Comparison of ENCODE assay signal across 21 cellular contexts in the genomic region with DNA sequence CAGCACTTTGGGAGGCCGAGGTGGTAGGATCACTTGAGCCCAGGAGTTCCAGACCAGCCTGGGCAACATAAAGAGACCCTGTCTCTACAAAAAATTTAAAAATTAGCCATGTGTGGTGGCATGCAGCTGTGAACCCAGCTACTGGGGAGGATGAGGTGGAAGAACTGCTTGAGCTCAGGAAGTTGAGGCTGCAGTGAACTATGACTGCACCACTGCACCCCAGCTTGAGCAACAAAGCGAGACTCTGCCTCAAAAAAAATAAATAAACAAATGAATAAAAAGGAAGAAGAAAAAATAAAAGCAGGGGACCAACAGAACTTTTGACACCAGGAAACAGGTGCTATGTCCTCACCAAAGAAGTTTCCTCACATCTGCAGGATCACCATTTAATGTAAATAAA. TPM values are rescaled to one million over a fixed set of nuclear protein-coding genes. Genes with fewer than 3 reads are reported as not detected.
DNase-seq lines count a peak whose midpoint lies in the region; ATAC-seq, FAIRE-seq and TF ChIP-seq lines count a peak whose summit lies in the region.
"Had no signal": no experiment of that assay in that cellular context is flagged by ENCODE, and none has a peak within 500 bp of the region (broad histone marks: within the 10 kb centered on the region; RNA-seq: fewer than 3 reads in every experiment).

No MANE protein-coding gene starts in this region.

- no peak overlapping the region for H3K4me3 Mint-ChIP-seq in CD4-positive, CD25-positive, alpha-beta regulatory T cell
- H3K4me3 Mint-ChIP-seq in activated B cell treated with CpG ODN at 0.5 μM for 24 hours, result peak overlapping the region; percentile 52
- H3K4me3 Mint-ChIP-seq in activated CD4-positive, alpha-beta T cell treated with anti-CD3 and anti-CD28 coated beads for 36 hours, result no peak overlapping the region

- intact Hi-C loops in activated B cell treated with CpG ODN at 0.5 μM for 24 hours (cut with micrococcal nuclease), result loop anchor here (2.0 kb wide), 1 partner anchor 13 kb away; no protein-coding TSS in a partner anchor
- intact Hi-C loops in activated CD4-positive, alpha-beta T cell treated with anti-CD3 and anti-CD28 coated beads for 36 hours (cut with DNase I, micrococcal nuclease), result no loop called here

- H3K9me3 ChIP-seq in CD4-positive, CD25-positive, alpha-beta regulatory T cell (ENCODE audit: control insufficient read depth in 2 of 2, low read length in 2 of 2), result no peaks in the 10 kb centered on the region
- H3K9me3 ChIP-seq in neutrophil, result no peaks in the 10 kb centered on the region

- H3K4me3 ChIP-seq in CD4-positive, CD25-positive, alpha-beta regulatory T cell (ENCODE audit: low read depth, low read length), result no peak overlapping the region
- H3K4me3 ChIP-seq in neutrophil (ENCODE audit: low read depth in 1 of 2, low read length in 1 of 2), result no peak overlapping the region

- peaks cover 34% of the 10 kb centered on the region for H3K36me3 Mint-ChIP-seq in CD4-positive, CD25-positive, alpha-beta regulatory T cell
- peaks cover 66% of the 10 kb centered on the region for H3K36me3 Mint-ChIP-seq in activated B cell treated with CpG ODN at 0.5 μM for 24 hours (ENCODE audit: low read depth)
- H3K36me3 Mint-ChIP-seq in activated CD4-positive, alpha-beta T cell treated with anti-CD3 and anti-CD28 coated beads for 36 hours (ENCODE audit: low read depth), result peaks cover 53% of the 10 kb centered on the region

- peaks cover 55% of the 10 kb centered on the region for H3K36me3 ChIP-seq in CD4-positive, CD25-positive, alpha-beta regulatory T cell (ENCODE audit: control insufficient read depth, insufficient read depth, low read length)
- peaks cover 53% of the 10 kb centered on the region for H3K36me3 ChIP-seq in neutrophil

- POLR2A ChIA-PET in activated B cell treated with CpG ODN at 0.5 μM for 24 hours (lab: Charles Lee), result interaction anchor here (0.7 to 1.0 kb wide), 4 partner anchors 9 to 212 kb away, joined by 3 to 5 read pairs (median 4); a partner anchor contains a TSS
- POLR2A ChIA-PET in activated CD4-positive, alpha-beta T cell treated with anti-CD3 and anti-CD28 coated beads for 36 hours (lab: Charles Lee), result no interaction called here

- CTCF ChIA-PET in activated B cell treated with CpG ODN at 0.5 μM for 24 hours (lab: Charles Lee), result no interaction called here
- CTCF ChIA-PET in activated CD4-positive, alpha-beta T cell treated with anti-CD3 and anti-CD28 coated beads for 36 hours (lab: Charles Lee), result no interaction called here

- FAIRE-seq in GM18507 (lab: Jason Lieb, UNC), result peak; percentile 21
- FAIRE-seq: HTR-8/SVneo had no signal

- peak overlapping the region in 2 of 3 donors; percentile 10 to 69 for H3K27ac Mint-ChIP-seq in CD4-positive, CD25-positive, alpha-beta regulatory T cell
- peak overlapping the region; percentile 85 for H3K27ac Mint-ChIP-seq in activated B cell treated with CpG ODN at 0.5 μM for 24 hours
- no peak overlapping the region for H3K27ac Mint-ChIP-seq in activated CD4-positive, alpha-beta T cell treated with anti-CD3 and anti-CD28 coated beads for 36 hours

- H3K27me3 Mint-ChIP-seq in CD4-positive, CD25-positive, alpha-beta regulatory T cell, result no peaks in the 10 kb centered on the region
- no peaks in the 10 kb centered on the region for H3K27me3 Mint-ChIP-seq in activated B cell treated with CpG ODN at 0.5 μM for 24 hours
- H3K27me3 Mint-ChIP-seq in activated CD4-positive, alpha-beta T cell treated with anti-CD3 and anti-CD28 coated beads for 36 hours, result no peaks in the 10 kb centered on the region

- no peaks in the 10 kb centered on the region for H3K4me1 ChIP-seq in CD4-positive, CD25-positive, alpha-beta regulatory T cell (ENCODE audit: control insufficient read depth, insufficient read depth, low read length, poor library complexity, severe bottlenecking)
- peaks cover 13 to 16% of the 10 kb centered on the region in 2 experiments for H3K4me1 ChIP-seq in neutrophil (ENCODE audit: control insufficient read depth in 1 of 2, insufficient read depth in 1 of 2, low read depth in 1 of 2, low read length in 1 of 2)

- no peaks in the 10 kb centered on the region for H3K27me3 ChIP-seq in CD4-positive, CD25-positive, alpha-beta regulatory T cell (ENCODE audit: control insufficient read depth, insufficient read depth, low read length)
- no peaks in the 10 kb centered on the region for H3K27me3 ChIP-seq in neutrophil

- DNase-seq in CD4-positive, CD25-positive, alpha-beta regulatory T cell, result no peak
- DNase-seq in GM18507 (ENCODE audit: extremely low spot score, insufficient read length, low read depth) (no peak), activated B cell treated with CpG ODN at 0.5 μM for 24 hours (no peak), NCI-H526 (lab: John Stamatoyannopoulos, UW) (no peak)
- DNase-seq in activated CD4-positive, alpha-beta T cell treated with anti-CD3 and anti-CD28 coated beads for 36 hours, result no peak
- DNase-seq: COR-L47, DMS153, GOT3, KG1, NCI-H1092, NCI-H1694, NCI-H2107, NCI-H345, SHP77 had no signal

- H3K27ac ChIP-seq in CD4-positive, CD25-positive, alpha-beta regulatory T cell (ENCODE audit: insufficient read depth, low read length, poor library complexity, severe bottlenecking), result no peak overlapping the region
- H3K27ac ChIP-seq in neutrophil, result peak overlapping the region; percentile 49
- H3K27ac ChIP-seq: C4-2B had no signal

- TF ChIP-seq CTCF in activated B cell treated with CpG ODN at 0.5 μM for 24 hours (IDR thresholded peaks at IDR 0.05) (no peak), neutrophil (IDR thresholded peaks at IDR 0.05) (no peak)

- H3K4me1 Mint-ChIP-seq in CD4-positive, CD25-positive, alpha-beta regulatory T cell, result peaks cover 4 to 12% (median 7%) of the 10 kb centered on the region in 4 donors
- H3K4me1 Mint-ChIP-seq in activated B cell treated with CpG ODN at 0.5 μM for 24 hours, result peaks cover 36% of the 10 kb centered on the region
- H3K4me1 Mint-ChIP-seq in activated CD4-positive, alpha-beta T cell treated with anti-CD3 and anti-CD28 coated beads for 36 hours, result peaks cover 12% of the 10 kb centered on the region

- ATAC-seq in CD4-positive, CD25-positive, alpha-beta regulatory T cell (ENCODE audit: low read depth in 2 of 2), result no peak
- ATAC-seq in activated B cell treated with CpG ODN at 0.5 μM for 24 hours (ENCODE audit: low read depth) (peak; percentile 72), GM19397 (IDR thresholded peaks at IDR 0.05; ENCODE audit: unreplicated experiment) (no peak)
- no peak for ATAC-seq in activated CD4-positive, alpha-beta T cell treated with anti-CD3 and anti-CD28 coated beads for 36 hours
- ATAC-seq: Panc1, SK-N-SH treated with all-trans-retinoic acid at 6 μM for 48 hours had no signal

- no peaks in the 10 kb centered on the region for H3K9me3 Mint-ChIP-seq in CD4-positive, CD25-positive, alpha-beta regulatory T cell
- H3K9me3 Mint-ChIP-seq in activated B cell treated with CpG ODN at 0.5 μM for 24 hours, result no peaks in the 10 kb centered on the region
- H3K9me3 Mint-ChIP-seq in activated CD4-positive, alpha-beta T cell treated with anti-CD3 and anti-CD28 coated beads for 36 hours (ENCODE audit: low read depth), result no peaks in the 10 kb centered on the region

RNA-seq across cellular contexts. Expression of a gene that starts 14.2 kb away (rescaled TPM):
- 36.8 TPM for total RNA-seq in CD4-positive, CD25-positive, alpha-beta regulatory T cell
- 10 to 100 TPM; 23.7 to 28.0 (median 27.8) TPM for polyA plus RNA-seq in CD4-positive, CD25-positive, alpha-beta regulatory T cell
- total RNA-seq in activated B cell treated with CpG ODN at 0.5 μM for 24 hours, result 48.4 and 50.3 TPM in 2 replicates
- 10 to 100 TPM; 45.9 to 82.4 TPM for total RNA-seq in activated CD4-positive, alpha-beta T cell treated with anti-CD3 and anti-CD28 coated beads for 36 hours

RNA-seq across cellular contexts. Expression of a gene that starts 20.0 kb away (rescaled TPM):
- total RNA-seq in CD4-positive, CD25-positive, alpha-beta regulatory T cell, result 1.8 TPM
- polyA plus RNA-seq in CD4-positive, CD25-positive, alpha-beta regulatory T cell, result under 1 TPM in 2 of 4 donors, not detected in 2; 0.20 to 0.26 TPM
- 2.0 and 2.8 TPM in 2 replicates for total RNA-seq in activated B cell treated with CpG ODN at 0.5 μM for 24 hours
- 1 to 10 TPM; 1.2 to 1.3 TPM for total RNA-seq in activated CD4-positive, alpha-beta T cell treated with anti-CD3 and anti-CD28 coated beads for 36 hours
- total RNA-seq: M059J had no signal

RNA-seq across cellular contexts. Expression of a gene that starts 32.0 kb away (rescaled TPM):
- 31.4 TPM for total RNA-seq in CD4-positive, CD25-positive, alpha-beta regulatory T cell
- 10 to 100 TPM; 22.2 to 30.6 (median 23.7) TPM for polyA plus RNA-seq in CD4-positive, CD25-positive, alpha-beta regulatory T cell
- total RNA-seq in activated B cell treated with CpG ODN at 0.5 μM for 24 hours, result 42.4 and 44.3 TPM in 2 replicates
- total RNA-seq in activated CD4-positive, alpha-beta T cell treated with anti-CD3 and anti-CD28 coated beads for 36 hours, result 10 to 100 TPM; 39.1 to 41.3 TPM

RNA-seq across cellular contexts. Expression of a gene that starts 32.2 kb away (rescaled TPM):
- 23.2 TPM for total RNA-seq in CD4-positive, CD25-positive, alpha-beta regulatory T cell
- polyA plus RNA-seq in CD4-positive, CD25-positive, alpha-beta regulatory T cell, result 10 to 100 TPM; 34.0 to 39.0 (median 36.8) TPM
- total RNA-seq in activated B cell treated with CpG ODN at 0.5 μM for 24 hours, result 40.5 and 45.4 TPM in 2 replicates
- total RNA-seq in activated CD4-positive, alpha-beta T cell treated with anti-CD3 and anti-CD28 coated beads for 36 hours, result 10 to 100 TPM; 30.0 to 30.3 TPM

RNA-seq across cellular contexts. Expression of a gene that starts 41.2 kb away (rescaled TPM):
- 4.9 TPM for total RNA-seq in CD4-positive, CD25-positive, alpha-beta regulatory T cell
- 10 to 100 TPM in 2 of 4 donors, 1 to 10 TPM in 2; 8.7 to 15.7 (median 10.0) TPM for polyA plus RNA-seq in CD4-positive, CD25-positive, alpha-beta regulatory T cell
- total RNA-seq in activated B cell treated with CpG ODN at 0.5 μM for 24 hours, result 11.1 and 15.3 TPM in 2 replicates
- total RNA-seq in activated CD4-positive, alpha-beta T cell treated with anti-CD3 and anti-CD28 coated beads for 36 hours, result 10 to 100 TPM; 10.1 to 19.9 TPM
